8 cellular contexts compared by ENCODE assay signal in the genomic region with DNA sequence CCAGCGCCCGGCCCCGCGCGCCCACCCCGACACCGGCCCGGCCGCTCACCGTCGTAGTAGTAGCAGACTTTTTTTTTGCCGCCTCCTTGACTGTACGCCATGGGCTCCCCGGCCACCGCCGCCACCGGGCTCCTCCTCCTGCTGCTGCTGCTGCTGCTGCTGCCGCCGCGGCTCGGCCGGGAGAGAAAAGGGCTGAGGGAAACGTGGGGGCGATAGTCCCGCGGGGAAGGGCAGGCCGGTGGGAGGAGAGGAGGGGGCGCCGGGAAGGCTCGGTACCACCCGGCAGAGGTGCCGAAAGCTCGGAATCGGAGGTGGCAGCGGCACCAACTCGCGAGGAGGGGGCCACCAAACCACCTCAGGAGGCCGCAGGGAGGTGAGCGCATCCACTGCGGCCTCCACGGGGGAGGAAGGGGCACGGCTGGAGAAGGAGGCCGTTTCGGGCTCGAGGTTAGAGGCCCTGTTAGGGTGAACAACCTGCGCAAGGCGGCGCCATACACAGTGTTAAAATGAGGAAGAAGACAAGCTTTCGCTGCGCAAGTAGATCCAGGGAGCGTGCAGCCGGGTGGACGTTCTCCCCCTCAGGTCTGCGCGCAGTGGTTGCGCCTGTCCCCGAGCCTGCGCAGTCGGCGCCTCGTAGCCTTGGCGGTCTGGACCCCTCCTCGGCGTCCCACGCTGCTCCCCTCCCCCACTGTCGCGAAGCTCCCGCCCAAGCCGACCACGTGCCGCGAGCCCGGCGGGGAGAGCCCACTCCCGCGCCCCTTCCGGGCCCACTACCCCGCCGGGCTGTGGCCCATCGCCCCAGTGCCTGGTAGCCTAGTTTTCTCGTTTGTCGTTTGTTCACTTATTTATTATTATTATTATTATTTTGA. TPM values are rescaled to one million over a fixed set of nuclear protein-coding genes. Genes with fewer than 3 reads are reported as not detected.
DNase-seq lines count a peak whose midpoint lies in the region; ATAC-seq and TF ChIP-seq lines count a peak whose summit lies in the region.

Gene HDAC2 (minus strand): TSS at position 341 of the 869 bp plus-strand sequence. CDS start 240 bp downstream, at position 101.

- no peaks in the 10 kb centered on the region for H3K27me3 ChIP-seq in stomach

- TF ChIP-seq EP300 in stomach (IDR thresholded peaks at IDR 0.05): no peak

- peak; percentile 75 for ATAC-seq in GM21786 (IDR thresholded peaks at IDR 0.05; ENCODE audit: unreplicated experiment)

- H3K4me3 ChIP-seq in fibroblast of the aortic adventitia (ENCODE audit: low read depth, low read length) (peak within 1 kb of the TSS; percentile 89), stomach (peak within 1 kb of the TSS; percentile 91 to 98 (median 94))

- DNase-seq in EH (ENCODE audit: low read depth) (peak; percentile 78), fibroblast of the aortic adventitia (ENCODE audit: low read depth) (peak; percentile 76), nephron progenitor cell (peak; percentile 87), stomach (peak; percentile 86)
- DNase-seq in activated effector memory CD4-positive, alpha-beta T cell treated with Interleukin-2 at 50 U/mL for 16 hours: peak; percentile 79

- H3K4me1 ChIP-seq in stomach: peaks cover 16 to 47% (median 35%) of the 10 kb centered on the region in 4 donors

- intact Hi-C loops in stomach (cut with DNase I; ENCODE audit: low total_unique reads): no loop called here

- WGBS in stomach, 5 donors: 0 to 1% (median 0%) methylated on average over 58 to 82 of the region's 82 CpGs

- H3K4me3 Mint-ChIP-seq in nephron progenitor cell: peak within 1 kb of the TSS; percentile 96

- peak within 1 kb of the TSS; percentile 100 for H3K27ac Mint-ChIP-seq in nephron progenitor cell

- H3K9me3 ChIP-seq in KOPT-K1 (ENCODE audit: insufficient read depth, low read length, poor library complexity, severe bottlenecking) (no peaks in the 10 kb centered on the region), stomach (no peaks in the 10 kb centered on the region)

- peaks cover 18% of the 10 kb centered on the region for H3K9me3 Mint-ChIP-seq in nephron progenitor cell

- TF ChIP-seq CTCF in fibroblast of the aortic adventitia (IDR thresholded peaks at IDR 0.05; ENCODE audit: insufficient read depth, low read length) (no peak), nephron progenitor cell (IDR thresholded peaks at IDR 0.05) (no peak), stomach (IDR thresholded peaks at IDR 0.05) (no peak)

- H3K36me3 ChIP-seq in KOPT-K1 (ENCODE audit: insufficient read depth, low read length): peaks cover 8% of the 10 kb centered on the region; the same call in 1 of the 2 replicates
- H3K36me3 ChIP-seq in stomach: no peaks in the 10 kb centered on the region

- H3K27ac ChIP-seq in KOPT-K1 (ENCODE audit: low read depth, low read length, poor library complexity, severe bottlenecking) (peak within 1 kb of the TSS; percentile 91), stomach (peak within 1 kb of the TSS; percentile 93 to 96 (median 94))

- peaks cover 35% of the 10 kb centered on the region for H3K4me1 Mint-ChIP-seq in nephron progenitor cell

- TF ChIP-seq POLR2A in Raji (IDR thresholded peaks at IDR 0.05; ENCODE audit: insufficient read depth, low read depth, low read length) (peak; percentile 82), stomach (IDR thresholded peaks at IDR 0.05) (no peak)

- H3K27me3 Mint-ChIP-seq in nephron progenitor cell (ENCODE audit: low read depth, poor library complexity): peaks cover 5% of the 10 kb centered on the region

- peaks cover 31% of the 10 kb centered on the region for H3K36me3 Mint-ChIP-seq in nephron progenitor cell (ENCODE audit: low read depth)

RNA-seq across cellular contexts. Expression of gene HDAC2, which starts in this region (rescaled TPM):
- total RNA-seq in fibroblast of the aortic adventitia (ENCODE audit: low replicate concordance) (77.1 and 176 TPM in 2 replicates), stomach (100 to 1,000 TPM in 1 of 5 donors, 10 to 100 TPM in 4; 11.0 to 106 (median 65.6) TPM)
- polyA plus RNA-seq in stomach: 10 to 100 TPM; 53.4 to 61.3 (median 53.5) TPM

Comparison
In these comparisons a context has a peak if more than half of its experiments do, and no peak if none do; other contexts are left out.
1. Peak in every context shown above with its lines: DNase-seq, ATAC-seq, H3K4me3 ChIP-seq and H3K27ac ChIP-seq.